ENCODE assay signal across 16 cellular contexts in genomic region chr6:103872219-103872618, GRCh38.
DNase-seq lines count a peak whose midpoint lies in the region; ATAC-seq and TF ChIP-seq lines count a peak whose summit lies in the region.
"Had no signal": no experiment of that assay in that cellular context is flagged by ENCODE, and none has a peak within 500 bp of the region (broad histone marks: within the 10 kb centered on the region; RNA-seq: fewer than 3 reads in every experiment).

No MANE protein-coding gene starts in this region.

- no peak overlapping the region for H3K18ac ChIP-seq in H9 (ENCODE audit: insufficient read length, low read depth, low read length)

- H3K4me3 Mint-ChIP-seq in H9 (no peak overlapping the region), endodermal cell (no peak overlapping the region)

- H4K5ac ChIP-seq in H9 (ENCODE audit: insufficient read length, low read depth, low read length) = no peak overlapping the region

- H2BK15ac ChIP-seq in H9 (ENCODE audit: low read depth, low read length) = no peak overlapping the region

- H3T11ph ChIP-seq in H9 (ENCODE audit: low read length) = peak overlapping the region; percentile 82

- POLR2A ChIA-PET in A673 (lab: Charles Lee; ENCODE audit: low non-redundant PET) = no interaction called here

- H3K23me2 ChIP-seq in H9 (ENCODE audit: insufficient read length, low read depth, low read length, poor library complexity, severe bottlenecking) = no peaks in the 10 kb centered on the region

- H3K4me2 ChIP-seq in H9 (ENCODE audit: insufficient read depth, insufficient read length, low read length) = no peak overlapping the region
- H3K4me2 ChIP-seq: A549, PC-9 had no signal

- ATAC-seq in GM18519 (IDR thresholded peaks at IDR 0.05; ENCODE audit: low FRiP score, unreplicated experiment) = no peak
- ATAC-seq in HG02938 (IDR thresholded peaks at IDR 0.05; ENCODE audit: unreplicated experiment) = no peak
- ATAC-seq: A549 had no signal

- H4K91ac ChIP-seq in H9 (ENCODE audit: insufficient read length, low read depth, low read length) = no peak overlapping the region

- H3K27me3 ChIP-seq in A673 (replicated peaks; ENCODE audit: insufficient read depth, low read depth, low read length, poor library complexity) (no peaks in the 10 kb centered on the region), H9 (ENCODE audit: insufficient read depth, low read length) (no peaks in the 10 kb centered on the region), endodermal cell (ENCODE audit: control insufficient read depth, insufficient read depth, low read length, poor library complexity, severe bottlenecking) (no peaks in the 10 kb centered on the region)
- H3K27me3 ChIP-seq: SJCRH30 had no signal

- no peak overlapping the region for H3K56ac ChIP-seq in H9 (ENCODE audit: insufficient read length, low read depth, low read length)

- no peak for TF ChIP-seq CTCF in A673 (conservative IDR thresholded peaks at IDR 0.05; ENCODE audit: low read depth, low read length)
- TF ChIP-seq CTCF in H9 (conservative IDR thresholded peaks at IDR 0.05) = no peak
- TF ChIP-seq CTCF in endodermal cell (conservative IDR thresholded peaks at IDR 0.05) = no peak

- no peaks in the 10 kb centered on the region for H3K79me2 ChIP-seq in H9 (ENCODE audit: insufficient read depth, low read length)

- no peak overlapping the region for H2BK12ac ChIP-seq in H9 (ENCODE audit: insufficient read length, low read depth, low read length)

- H3K36me3 Mint-ChIP-seq in H9 (ENCODE audit: insufficient read depth in 1 of 3, low read depth in 3 of 3) (no peaks in the 10 kb centered on the region), endodermal cell (ENCODE audit: low read depth) (peaks cover 4% of the 10 kb centered on the region)

- H2BK5ac ChIP-seq in H9 (ENCODE audit: insufficient read length, low read length) = no peak overlapping the region

- no peak overlapping the region for H3K14ac ChIP-seq in H9 (ENCODE audit: insufficient read depth, low read length)

- H3K79me1 ChIP-seq in H9 (ENCODE audit: insufficient read depth, low read depth, low read length, poor library complexity, severe bottlenecking) = no peaks in the 10 kb centered on the region

- H2AK5ac ChIP-seq in H9 (ENCODE audit: insufficient read length, low read length) = no peak overlapping the region

- H3K4me1 Mint-ChIP-seq in H9 (peaks cover 33 to 36% of the 10 kb centered on the region in 2 experiments), endodermal cell (peaks cover 24% of the 10 kb centered on the region)

- H3K9ac ChIP-seq in H9 (ENCODE audit: extremely low read depth, insufficient read length, low read length) (no peak overlapping the region), endodermal cell (ENCODE audit: extremely low read depth, low read length, poor library complexity, severe bottlenecking) (no peak overlapping the region)

- H4K20me1 ChIP-seq in H9 (ENCODE audit: control insufficient read depth, insufficient read depth, insufficient read length) = no peaks in the 10 kb centered on the region

- DNase-seq in A673 (ENCODE audit: low spot score) (peak; percentile 49), H9 (no peak), NCI-H446 treated with DMSO at 0.1 percent for 48 hours (lab: John Stamatoyannopoulos, UW) (peak; percentile 37), endodermal cell (no peak), ecto neural progenitor cell (ENCODE audit: low spot score) (no peak)
- DNase-seq: DMS153, NCI-H1048, NCI-H2029, NCI-H2227 treated with DMSO at 0.1 percent for 48 hours, NCI-H774, PC-9, SJCRH30 had no signal

- no peak overlapping the region for H4K8ac ChIP-seq in H9 (replicated peaks; ENCODE audit: insufficient read length, low read depth, low read length)

- H3K27ac Mint-ChIP-seq in H9 (no peak overlapping the region; a peak in 1 of 7 replicates), endodermal cell (no peak overlapping the region)

- H3K27me3 Mint-ChIP-seq in H9 (ENCODE audit: low read depth) (no peaks in the 10 kb centered on the region), endodermal cell (ENCODE audit: insufficient read depth) (no peaks in the 10 kb centered on the region)

- intact Hi-C loops in A673 (cut with micrococcal nuclease; ENCODE audit: unreplicated experiment) = loop anchor here (5.0 kb wide), 1 partner anchor 110 kb away; no protein-coding TSS in a partner anchor

- H3K9me3 Mint-ChIP-seq in H9 = peaks cover 0 to 3% of the 10 kb centered on the region in 2 experiments; a peak in 1 of 5 replicates
- H3K9me3 Mint-ChIP-seq in endodermal cell = peaks cover 10% of the 10 kb centered on the region

- peak overlapping the region; percentile 60 for H2BK20ac ChIP-seq in H9 (ENCODE audit: low read depth, low read length, poor library complexity, severe bottlenecking)

- H3K27ac ChIP-seq in A673 (ENCODE audit: low read depth, low read length, poor library complexity, severe bottlenecking) (no peak overlapping the region), H9 (ENCODE audit: insufficient read length, low read depth, low read length) (no peak overlapping the region), endodermal cell (ENCODE audit: low read depth, low read length) (peak overlapping the region; percentile 34)
- H3K27ac ChIP-seq: A549, C4-2B, PC-9, SJCRH30 had no signal

- H3K4ac ChIP-seq in H9 (ENCODE audit: low read depth, low read length) = no peak overlapping the region

- CTCF ChIA-PET in A673 (lab: Charles Lee) = no interaction called here

- no TSS peak for BruUV-seq in A673 (replicated peaks; lab: Mats Ljungman, UMichigan)

- H3K9me3 ChIP-seq in A673 (ENCODE audit: low read depth, low read length, poor library complexity, severe bottlenecking) (no peaks in the 10 kb centered on the region), H9 (ENCODE audit: control insufficient read depth, low read depth, low read length) (no peaks in the 10 kb centered on the region), endodermal cell (ENCODE audit: control insufficient read depth, low read length) (peaks cover 12% of the 10 kb centered on the region)
- H3K9me3 ChIP-seq: A549, SJCRH30 had no signal

- H3K36me3 ChIP-seq in A673 (ENCODE audit: insufficient read depth, low read length, poor library complexity, severe bottlenecking) = no peaks in the 10 kb centered on the region
- H3K36me3 ChIP-seq in endodermal cell (ENCODE audit: control insufficient read depth, insufficient read depth, low read length) = no peaks in the 10 kb centered on the region
- H3K36me3 ChIP-seq: SJCRH30 had no signal

- no peak overlapping the region for H2BK120ac ChIP-seq in H9 (ENCODE audit: low read depth, low read length, poor library complexity, severe bottlenecking)

- peaks cover 39% of the 10 kb centered on the region for H3K4me1 ChIP-seq in A673 (ENCODE audit: insufficient read depth, low read length, poor library complexity, severe bottlenecking)
- H3K4me1 ChIP-seq in H9 (ENCODE audit: insufficient read depth, low read length) = no peaks in the 10 kb centered on the region
- H3K4me1 ChIP-seq in endodermal cell (ENCODE audit: control insufficient read depth, insufficient read depth, low read length) = peaks cover 17% of the 10 kb centered on the region
- H3K4me1 ChIP-seq: A549, SJCRH30 had no signal

- WGBS in H9 (ENCODE audit: extremely low coverage, insufficient read length, low lambda C conversion rate) = no CpG with 5 or more reads among the region's 2 CpGs
- 60% methylated on average over 2 of the region's 2 CpGs; no CpG with 5 or more reads in 1 of the 2 experiments for WGBS in endodermal cell (ENCODE audit: insufficient coverage in 1 of 2, insufficient read length in 1 of 2), 2 experiments

- H3K23ac ChIP-seq in H9 (ENCODE audit: insufficient read length, low read depth, low read length) = no peak overlapping the region

- H3K4me3 ChIP-seq in A673 (ENCODE audit: low read depth, low read length, poor library complexity, severe bottlenecking) = no peak overlapping the region
- H3K4me3 ChIP-seq in endodermal cell (ENCODE audit: low read length) = no peak overlapping the region
- H3K4me3 ChIP-seq: A549, PC-9, SJCRH30 had no signal

- no peak overlapping the region for H2AFZ ChIP-seq in H9 (ENCODE audit: low read length)
- H2AFZ ChIP-seq: PC-9 had no signal

Comparison
In these comparisons a context has a peak if more than half of its experiments do, and no peak if none do; other contexts are left out.
1. DNase-seq: peak in A673 (single experiment) and NCI-H446 treated with DMSO at 0.1 percent for 48 hours (single experiment); none in H9 (single experiment), endodermal cell (single experiment) and ecto neural progenitor cell (single experiment).